ENCODE assay signal across 8 cellular contexts in genomic region chr7:116511552-116512523, GRCh38. TPM values are rescaled to one million over a fixed set of nuclear protein-coding genes. Genes with fewer than 3 reads are reported as not detected.
DNase-seq lines count a peak whose midpoint lies in the region; ATAC-seq and TF ChIP-seq lines count a peak whose summit lies in the region.

No MANE protein-coding gene starts in this region.

- no peaks in the 10 kb centered on the region for H3K36me3 Mint-ChIP-seq in CD4-positive, alpha-beta T cell (ENCODE audit: low read depth)
- H3K36me3 Mint-ChIP-seq in naive thymus-derived CD4-positive, alpha-beta T cell = no peaks in the 10 kb centered on the region

- no peak overlapping the region for H3K27ac ChIP-seq in CD4-positive, alpha-beta T cell (ENCODE audit: low read depth, low read length)
- H3K27ac ChIP-seq in OCI-LY7 (ENCODE audit: low read depth, low read length, poor library complexity, severe bottlenecking) = no peak overlapping the region
- no peak overlapping the region for H3K27ac ChIP-seq in naive thymus-derived CD4-positive, alpha-beta T cell (ENCODE audit: low read depth, low read length)

- peaks cover 4% of the 10 kb centered on the region for H3K27me3 ChIP-seq in CD4-positive, alpha-beta T cell (ENCODE audit: control insufficient read depth, insufficient read depth, low read length)
- no peaks in the 10 kb centered on the region for H3K27me3 ChIP-seq in naive thymus-derived CD4-positive, alpha-beta T cell (ENCODE audit: control insufficient read depth in 2 of 2, insufficient read depth in 2 of 2, low read length in 2 of 2)

- H3K4me3 Mint-ChIP-seq in CD4-positive, alpha-beta T cell = peak overlapping the region; percentile 84
- H3K4me3 Mint-ChIP-seq in naive thymus-derived CD4-positive, alpha-beta T cell = peak overlapping the region; percentile 53 to 84 (median 72)

- no peaks in the 10 kb centered on the region for H3K79me2 ChIP-seq in OCI-LY7 (ENCODE audit: insufficient read depth, low read depth, low read length)

- peak overlapping the region; percentile 91 for H2AFZ ChIP-seq in OCI-LY7 (ENCODE audit: low read length)

- H3K4me1 ChIP-seq in OCI-LY7 (ENCODE audit: insufficient read depth, low read length, poor library complexity, severe bottlenecking) = peaks cover 10% of the 10 kb centered on the region
- H3K4me1 ChIP-seq in naive thymus-derived CD4-positive, alpha-beta T cell (ENCODE audit: control insufficient read depth in 2 of 2, insufficient read depth in 2 of 2, low read length in 2 of 2) = no peaks in the 10 kb centered on the region

- no peak for TF ChIP-seq CTCF in CD4-positive, alpha-beta T cell (IDR thresholded peaks at IDR 0.05)
- no peak for TF ChIP-seq CTCF in OCI-LY7 (conservative IDR thresholded peaks at IDR 0.05; ENCODE audit: low read length)

- H3K9me3 Mint-ChIP-seq in CD4-positive, alpha-beta T cell = no peaks in the 10 kb centered on the region
- no peaks in the 10 kb centered on the region for H3K9me3 Mint-ChIP-seq in naive thymus-derived CD4-positive, alpha-beta T cell

- no peaks in the 10 kb centered on the region for H4K20me1 ChIP-seq in OCI-LY7 (ENCODE audit: insufficient read depth, low read length)

- H3K4me1 Mint-ChIP-seq in CD4-positive, alpha-beta T cell (ENCODE audit: low read depth) = peaks cover 16% of the 10 kb centered on the region
- peaks cover 0 to 16% (median 8%) of the 10 kb centered on the region in 7 donors for H3K4me1 Mint-ChIP-seq in naive thymus-derived CD4-positive, alpha-beta T cell

- H3K27ac Mint-ChIP-seq in CD4-positive, alpha-beta T cell = peak overlapping the region; percentile 39
- peak overlapping the region in 5 of 9 donors; percentile 1 to 71 (median 33) for H3K27ac Mint-ChIP-seq in naive thymus-derived CD4-positive, alpha-beta T cell

- H3K4me3 ChIP-seq in OCI-LY7 (ENCODE audit: low read depth, low read length, poor library complexity, severe bottlenecking) = peak overlapping the region; percentile 59
- peak overlapping the region; percentile 53 for H3K4me3 ChIP-seq in naive thymus-derived CD4-positive, alpha-beta T cell (ENCODE audit: low read length)

- no peaks in the 10 kb centered on the region for H3K9me3 ChIP-seq in CD4-positive, alpha-beta T cell (ENCODE audit: control insufficient read depth, low read length)
- H3K9me3 ChIP-seq in OCI-LY7 (ENCODE audit: low read length) = no peaks in the 10 kb centered on the region
- no peaks in the 10 kb centered on the region for H3K9me3 ChIP-seq in naive thymus-derived CD4-positive, alpha-beta T cell (ENCODE audit: control insufficient read depth in 2 of 3, low read length in 3 of 3)

- H3K27me3 Mint-ChIP-seq in CD4-positive, alpha-beta T cell = peaks cover 48% of the 10 kb centered on the region
- H3K27me3 Mint-ChIP-seq in naive thymus-derived CD4-positive, alpha-beta T cell = peaks cover 39 to 51% (median 49%) of the 10 kb centered on the region in 5 donors

- no peak for DNase-seq in CD4-positive, alpha-beta T cell
- DNase-seq in OCI-LY7 (ENCODE audit: low spot score) (peak; percentile 47), dermis blood vessel endothelial cell (peak; percentile 97), NCI-H2227 treated with DMSO at 0.1 percent for 48 hours (lab: John Stamatoyannopoulos, UW) (no peak)
- no peak for DNase-seq in naive thymus-derived CD4-positive, alpha-beta T cell
- no peak for DNase-seq in stimulated activated CD4-positive, alpha-beta T cell treated with anti-CD3 and anti-CD28 coated beads, Interleukin-15, amount 100 ng/mL, for 24 hours

- intact Hi-C loops in CD4-positive, alpha-beta T cell (cut with DNase I, micrococcal nuclease) = no loop called here
- intact Hi-C loops in OCI-LY7 (cut with micrococcal nuclease; ENCODE audit: unreplicated experiment) = no loop called here
- intact Hi-C loops in naive thymus-derived CD4-positive, alpha-beta T cell (cut with micrococcal nuclease) = no loop called here

- ATAC-seq in CD4-positive, alpha-beta T cell (ENCODE audit: poor library complexity) = peak; percentile 51
- ATAC-seq in GM18909 (IDR thresholded peaks at IDR 0.05; ENCODE audit: poor library complexity, unreplicated experiment) = peak; percentile 99
- peak; percentile 99 for ATAC-seq in HG03097 (IDR thresholded peaks at IDR 0.05; ENCODE audit: low FRiP score, unreplicated experiment)
- ATAC-seq in naive thymus-derived CD4-positive, alpha-beta T cell = peak; percentile 82

- H3K36me3 ChIP-seq in OCI-LY7 (ENCODE audit: insufficient read depth, low read length) = no peaks in the 10 kb centered on the region
- H3K36me3 ChIP-seq in naive thymus-derived CD4-positive, alpha-beta T cell (ENCODE audit: control insufficient read depth in 2 of 3, insufficient read depth in 3 of 3, low read length in 3 of 3) = no peaks in the 10 kb centered on the region

- H3K9me2 ChIP-seq in OCI-LY7 (ENCODE audit: insufficient read depth, low read length) = no peaks in the 10 kb centered on the region

- H3K4me2 ChIP-seq in OCI-LY7 (ENCODE audit: low read length) = peak overlapping the region; percentile 84

- POLR2A ChIA-PET in CD4-positive, alpha-beta T cell (lab: Charles Lee) = interaction anchor here (0.8 kb wide), 1 partner anchor 14 kb away, joined by 3 read pairs; no protein-coding TSS in a partner anchor
- POLR2A ChIA-PET in OCI-LY7 (lab: Charles Lee) = interaction anchor here (0.6 to 0.7 kb wide), 2 partner anchors 16 to 49 kb away, joined by 3 read pairs; no protein-coding TSS in a partner anchor
- POLR2A ChIA-PET in naive thymus-derived CD4-positive, alpha-beta T cell (lab: Charles Lee) = no interaction called here

- BruUV-seq in OCI-LY7 (replicated peaks; lab: Mats Ljungman, UMichigan) = no TSS peak

- CTCF ChIA-PET in CD4-positive, alpha-beta T cell (lab: Charles Lee) = no interaction called here
- CTCF ChIA-PET in OCI-LY7 (lab: Charles Lee; ENCODE audit: unreplicated experiment) = no interaction called here
- CTCF ChIA-PET in naive thymus-derived CD4-positive, alpha-beta T cell (lab: Charles Lee) = interaction anchor here (0.6 kb wide), 1 partner anchor 14 kb away, joined by 3 read pairs; no protein-coding TSS in a partner anchor

RNA-seq across cellular contexts. Expression of gene CAV2, which starts 12.3 kb away (rescaled TPM):
- not detected for total RNA-seq in CD4-positive, alpha-beta T cell
- not detected in 2 replicates for total RNA-seq in OCI-LY7 (2014; rRNA removed; shearing (Covaris generic))
- total RNA-seq in OCI-LY7 (2022) (not detected in 2 replicates), dermis blood vessel endothelial cell (247 and 291 TPM in 2 replicates)
- total RNA-seq in naive thymus-derived CD4-positive, alpha-beta T cell = under 1 TPM in 1 of 5 experiments, not detected in 4; 0.93 TPM
- not detected for polyA plus RNA-seq in naive thymus-derived CD4-positive, alpha-beta T cell

RNA-seq across cellular contexts. Expression of gene CAV1, which starts 13.0 kb away (rescaled TPM):
- not detected for total RNA-seq in CD4-positive, alpha-beta T cell
- total RNA-seq in OCI-LY7 (2014; rRNA removed; shearing (Covaris generic)) = not detected in 2 replicates
- total RNA-seq in OCI-LY7 (2022) (0.30 TPM in 1 of 2 replicates, not detected in the other), dermis blood vessel endothelial cell (1,771 and 3,866 TPM in 2 replicates)
- total RNA-seq in naive thymus-derived CD4-positive, alpha-beta T cell = under 1 TPM in 2 of 5 experiments, not detected in 3; 0.19 to 0.39 TPM
- polyA plus RNA-seq in naive thymus-derived CD4-positive, alpha-beta T cell = not detected

Comparison
In these comparisons a context has a peak if more than half of its experiments do, and no peak if none do; other contexts are left out.
1. DNase-seq: peak in OCI-LY7 (single experiment) and dermis blood vessel endothelial cell (single experiment); none in CD4-positive, alpha-beta T cell (0 of 10), naive thymus-derived CD4-positive, alpha-beta T cell (0 of 9), stimulated activated CD4-positive, alpha-beta T cell treated with anti-CD3 and anti-CD28 coated beads, Interleukin-15, amount 100 ng/mL, for 24 hours (single experiment) and NCI-H2227 treated with DMSO at 0.1 percent for 48 hours (single experiment).
2. RNA of gene CAV2, which starts 12.3 kb away (total RNA-seq): 247 to 291 TPM in dermis blood vessel endothelial cell; not detected in CD4-positive, alpha-beta T cell, not detected in OCI-LY7 and 0.93 TPM in naive thymus-derived CD4-positive, alpha-beta T cell; every median in the first group is over 100 times any median in the second.
3. RNA of gene CAV1, which starts 13.0 kb away (total RNA-seq): 1,771 to 3,866 TPM in dermis blood vessel endothelial cell; 0.30 TPM in OCI-LY7, 0.19 to 0.39 TPM in naive thymus-derived CD4-positive, alpha-beta T cell and not detected in CD4-positive, alpha-beta T cell; every median in the first group is over 1,000 times any median in the second.
4. Peak in every context shown above with its lines, with median percentiles within 50 percentile points of each other: ATAC-seq.